In genomic region chr6:27121640-27122039, GRCh38 we compare ENCODE assay signal across 17 cellular contexts.
DNase-seq lines count a peak whose midpoint lies in the region; ATAC-seq, FAIRE-seq and TF ChIP-seq lines count a peak whose summit lies in the region.
"Had no signal": no experiment of that assay in that cellular context is flagged by ENCODE, and none has a peak within 500 bp of the region (broad histone marks: within the 10 kb centered on the region; RNA-seq: fewer than 3 reads in every experiment).

No MANE protein-coding gene starts in this region.

- in situ Hi-C loops in HepG2 (cut with HindIII; ENCODE audit: extremely low pct_ligation_motif_present, low pct_unique_long_range_greater_than_20kb): no loop called here

- H3K9me3 ChIP-seq in HepG2 (ENCODE audit: low read length): no peaks in the 10 kb centered on the region
- no peaks in the 10 kb centered on the region for H3K9me3 ChIP-seq in right lobe of liver
- H3K9me3 ChIP-seq: BLaER1 had no signal

- no peak for TF ChIP-seq CTCF in HepG2 (CRISPR knock-in tag; IDR thresholded peaks at IDR 0.05)
- TF ChIP-seq CTCF in right lobe of liver (IDR thresholded peaks at IDR 0.05): no peak
- no peak for TF ChIP-seq CTCF in natural killer cell (IDR thresholded peaks at IDR 0.05)

- H3K36me3 ChIP-seq in HepG2 (replicated peaks in 1 of 2; ENCODE audit: control insufficient read depth in 1 of 2, insufficient read depth in 2 of 2, low read length in 2 of 2): no peaks in the 10 kb centered on the region
- no peaks in the 10 kb centered on the region for H3K36me3 ChIP-seq in right lobe of liver

- H3K4me3 Mint-ChIP-seq in natural killer cell: no peak overlapping the region
- H3K4me3 Mint-ChIP-seq: CD14-positive monocyte; CD8-positive, alpha-beta T cell; H9 had no signal

- CTCF ChIA-PET in HepG2 (lab: Yijun Ruan, JAX; ENCODE audit: low intra/inter-chr PET ratio, low total read pairs): no interaction called here

- no peak overlapping the region for H3K9ac ChIP-seq in HepG2 (ENCODE audit: insufficient read depth, low read depth, low read length)
- H3K9ac ChIP-seq: BLaER1 had no signal

- 22% methylated on average over 2 of the region's 2 CpGs for whole genome bisulfite sequencing in HepG2 (ENCODE audit: low lambda C conversion rate)
- 93% methylated on average over 2 of the region's 2 CpGs for WGBS in right lobe of liver (ENCODE audit: insufficient coverage, low coverage, low lambda C conversion rate, missing lambda C conversion rate)

- peaks cover 0 to 3% of the 10 kb centered on the region in 2 donors for H3K27me3 Mint-ChIP-seq in natural killer cell (ENCODE audit: low read depth in 2 of 2)

- H3K79me2 ChIP-seq in HepG2 (ENCODE audit: insufficient read depth, low read length): no peaks in the 10 kb centered on the region

- DNase-seq in HepG2 (ENCODE audit: low spot score): no peak
- no peak for DNase-seq in right lobe of liver
- no peak for DNase-seq in RCC 7860 (ENCODE audit: low spot score)
- no peak for DNase-seq in frontal cortex (ENCODE audit: low spot score in 2 of 2)
- no peak for DNase-seq in T1000 (lab: John Stamatoyannopoulos, UW)
- no peak for DNase-seq in natural killer cell
- no peak for DNase-seq in activated CD4-positive, alpha-beta T cell treated with anti-CD3 and anti-CD28 coated beads for 48 hours
- DNase-seq: Calu3; CD8-positive, alpha-beta T cell; DMS79 treated with DMSO at 0.1 percent for 48 hours; H9 had no signal

- H3K9me3 Mint-ChIP-seq in natural killer cell: no peaks in the 10 kb centered on the region
- H3K9me3 Mint-ChIP-seq: CD14-positive monocyte; CD8-positive, alpha-beta T cell; H9 had no signal

- H3K27ac ChIP-seq in HepG2 (ENCODE audit: extremely low read length, insufficient read depth, low read length) (no peak overlapping the region), right lobe of liver (no peak overlapping the region)
- H3K27ac ChIP-seq: 22Rv1, BLaER1 had no signal

- H3K4me1 Mint-ChIP-seq in natural killer cell: peaks cover 5 to 7% of the 10 kb centered on the region in 2 donors
- H3K4me1 Mint-ChIP-seq: H9 had no signal

- H3K27me3 ChIP-seq in HepG2 (ENCODE audit: control insufficient read depth in 1 of 2, insufficient read depth in 2 of 2, low read length in 2 of 2): no peaks in the 10 kb centered on the region
- no peaks in the 10 kb centered on the region for H3K27me3 ChIP-seq in right lobe of liver
- H3K27me3 ChIP-seq: BLaER1 had no signal

- no peaks in the 10 kb centered on the region for H3K36me3 Mint-ChIP-seq in natural killer cell
- H3K36me3 Mint-ChIP-seq: CD14-positive monocyte; CD8-positive, alpha-beta T cell had no signal

- no peak overlapping the region for H3K4me2 ChIP-seq in HepG2 (ENCODE audit: low read depth, low read length)
- H3K4me2 ChIP-seq: BLaER1 had no signal

- TF ChIP-seq RAD21 in HepG2 (CRISPR knock-in tag; IDR thresholded peaks at IDR 0.05): no peak

- TF ChIP-seq EP300 in HepG2 (IDR thresholded peaks at IDR 0.05; ENCODE audit: low read depth in 2 of 2, low read length in 2 of 2) (no peak), HepG2 (CRISPR knock-in tag; IDR thresholded peaks at IDR 0.05; ENCODE audit: borderline replicate concordance) (no peak)

- POLR2A ChIA-PET in HepG2 (lab: Yijun Ruan, JAX): no interaction called here

- no TSS peak for BruUV-seq in HepG2 (replicated peaks; lab: Mats Ljungman, UMichigan)

- ATAC-seq in HepG2 (no peak), right lobe of liver (no peak), natural killer cell (no peak)

- no peak overlapping the region for H3K27ac Mint-ChIP-seq in natural killer cell
- H3K27ac Mint-ChIP-seq: CD14-positive monocyte; CD8-positive, alpha-beta T cell; H9 had no signal

- intact Hi-C loops in HepG2 (cut with micrococcal nuclease; ENCODE audit: unreplicated experiment) (no loop called here), right lobe of liver (cut with DNase I) (no loop called here), natural killer cell (cut with micrococcal nuclease) (no loop called here)

- H3K4me1 ChIP-seq in HepG2 (ENCODE audit: insufficient read depth, low read length) (peaks cover 4% of the 10 kb centered on the region), right lobe of liver (no peaks in the 10 kb centered on the region)

- H4K20me1 ChIP-seq in HepG2 (ENCODE audit: insufficient read depth, low read length): no peaks in the 10 kb centered on the region
- H4K20me1 ChIP-seq: BLaER1 had no signal

- H3K4me3 ChIP-seq in HepG2 (replicated peaks in 1 of 3; ENCODE audit: insufficient read depth in 1 of 3, low read depth in 2 of 3, low read length in 3 of 3) (no peak overlapping the region), right lobe of liver (no peak overlapping the region)
- H3K4me3 ChIP-seq: BLaER1 had no signal

- TF ChIP-seq POLR2A in HepG2 (IDR thresholded peaks at IDR 0.05; ENCODE audit: insufficient read depth in 1 of 2, low read depth in 2 of 2, low read length in 2 of 2) (no peak), right lobe of liver (IDR thresholded peaks at IDR 0.05) (no peak)

- no peak overlapping the region for H2AFZ ChIP-seq in HepG2 (ENCODE audit: low read length)

- FAIRE-seq in HepG2 (lab: Jason Lieb, UNC) (no peak), RCC 7860 (lab: Jason Lieb, UNC) (peak; percentile 17), frontal cortex (lab: Jason Lieb, UNC) (peak; percentile 76)
- FAIRE-seq: GM12891, GM19239, H1 had no signal

TF ChIP-seq in HepG2, 621 proteins besides CTCF, POLR2A, EP300 and RAD21:
- no peak for TF ChIP-seq KDM4B (CRISPR knock-in tag; IDR thresholded peaks at IDR 0.05)
- TF ChIP-seq CCAR2 (optimal IDR thresholded peaks at IDR 0.05; ENCODE audit: low read depth, low read length): no peak
- no peak for TF ChIP-seq LCORL (IDR thresholded peaks at IDR 0.05)
- TF ChIP-seq LCORL (CRISPR knock-in tag; IDR thresholded peaks at IDR 0.05): no peak
- TF ChIP-seq CREB1 (IDR thresholded peaks at IDR 0.05): 0 out of 2 replicates have a peak, but pooled peaks have one; percentile 19
- no peak for TF ChIP-seq CREB1 (CRISPR knock-in tag; IDR thresholded peaks at IDR 0.05)
- no peak for TF ChIP-seq KDM1A (CRISPR knock-in tag; IDR thresholded peaks at IDR 0.05)
- peak; percentile 94 for TF ChIP-seq ATF7 (IDR thresholded peaks at IDR 0.05)
- TF ChIP-seq ATF7 (CRISPR knock-in tag; IDR thresholded peaks at IDR 0.05): no peak
